In the genomic region with DNA sequence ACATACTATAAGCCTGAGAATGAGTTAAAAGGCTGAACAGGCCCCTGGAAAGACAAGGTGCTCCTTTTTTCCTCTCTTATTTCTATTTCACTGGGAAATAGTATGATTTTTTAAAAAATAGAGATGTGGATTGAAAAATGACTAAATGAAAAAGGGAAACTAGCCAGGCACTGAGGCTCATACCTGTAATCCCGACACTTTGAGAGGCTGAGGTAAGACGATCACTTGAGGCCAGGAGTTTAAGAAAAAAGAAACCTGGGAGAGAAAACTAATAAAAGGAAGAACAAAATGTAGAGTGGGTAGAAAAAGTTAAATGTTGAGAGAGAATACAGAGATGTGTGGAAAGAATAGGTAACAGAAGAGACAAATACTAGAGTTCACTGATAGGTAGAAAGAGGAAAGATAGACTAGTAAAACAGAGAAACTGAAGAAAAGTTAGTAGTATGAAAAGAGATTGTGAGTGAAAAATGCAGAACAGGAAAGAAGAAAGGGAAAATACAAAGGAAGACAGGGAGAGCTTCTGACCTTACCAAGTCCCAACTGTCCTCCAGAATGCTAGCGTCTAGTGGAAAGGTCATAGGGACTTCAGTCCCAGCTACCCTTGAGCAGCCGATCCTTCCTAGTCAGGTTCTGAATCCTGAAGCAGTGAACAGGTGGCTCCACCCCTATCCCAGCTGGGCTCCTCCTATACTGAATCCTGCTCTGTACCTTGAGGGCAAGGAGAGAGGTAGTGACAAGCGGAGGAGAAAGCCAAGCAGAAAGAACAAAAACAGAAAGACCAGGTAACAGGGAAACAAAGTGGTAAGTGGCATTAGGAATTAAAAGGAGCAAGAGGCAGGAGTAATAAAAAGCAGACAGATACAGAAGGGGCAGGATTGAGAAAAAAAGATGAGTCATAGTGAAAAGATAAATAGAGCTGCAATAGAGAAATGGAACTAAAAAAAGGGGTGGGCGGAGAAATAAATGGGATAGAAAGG, we compare ENCODE assay signal across 8 cellular contexts. TPM values are rescaled to one million over a fixed set of nuclear protein-coding genes. Genes with fewer than 3 reads are reported as not detected.
DNase-seq lines count a peak whose midpoint lies in the region; ATAC-seq, FAIRE-seq and TF ChIP-seq lines count a peak whose summit lies in the region.

No MANE protein-coding gene starts in this region.

- peak overlapping the region; percentile 6 for H2AK9ac ChIP-seq in IMR-90 (replicated peaks; ENCODE audit: low read depth, low read length, poor library complexity)

- peak overlapping the region in 1 of 2 experiments; percentile 22; a peak in 1 of 4 replicates for H4K8ac ChIP-seq in IMR-90 (ENCODE audit: low read depth in 2 of 2, low read length in 2 of 2)

- no peak overlapping the region for H3K27ac ChIP-seq in CD4-positive, CD25-positive, alpha-beta regulatory T cell (ENCODE audit: insufficient read depth, low read length, poor library complexity, severe bottlenecking)
- H3K27ac ChIP-seq in IMR-90 (ENCODE audit: insufficient read depth, low read length) (no peak overlapping the region), body of pancreas (no peak overlapping the region), HepG2 (ENCODE audit: extremely low read length, insufficient read depth, low read length) (no peak overlapping the region), ascending aorta (no peak overlapping the region)

- peak overlapping the region; percentile 49 to 96 (median 68) for H3K27ac Mint-ChIP-seq in CD4-positive, CD25-positive, alpha-beta regulatory T cell

- H3K4me2 ChIP-seq in IMR-90 (ENCODE audit: low read depth, low read length) (peak overlapping the region; percentile 92), HepG2 (ENCODE audit: low read depth, low read length) (no peak overlapping the region)

- peaks cover 0 to 5% of the 10 kb centered on the region in 2 experiments; a peak in 1 of 4 replicates for H3K79me1 ChIP-seq in IMR-90 (ENCODE audit: low read depth in 1 of 2, low read length in 2 of 2)

- H3K4me3 ChIP-seq in CD4-positive, CD25-positive, alpha-beta regulatory T cell (ENCODE audit: low read depth, low read length), result no peak overlapping the region
- H3K4me3 ChIP-seq in IMR-90 (ENCODE audit: insufficient read depth, low read depth, low read length) (no peak overlapping the region; the same call in 1 of the 2 replicates), body of pancreas (no peak overlapping the region), HepG2 (replicated peaks in 1 of 3; ENCODE audit: insufficient read depth in 1 of 3, low read depth in 2 of 3, low read length in 3 of 3) (no peak overlapping the region), ascending aorta (no peak overlapping the region)

- no peaks in the 10 kb centered on the region for H3K79me2 ChIP-seq in HepG2 (ENCODE audit: insufficient read depth, low read length)

- 73 to 100% methylated on average over 1 to 3 of the region's 6 CpGs for WGBS in IMR-90 (ENCODE audit: extremely low coverage in 2 of 2, insufficient read length in 1 of 2), 2 experiments
- WGBS in body of pancreas, 2 donors, result 46 to 61% methylated on average over 6 of the region's 6 CpGs
- 84% methylated on average over 6 of the region's 6 CpGs for WGBS in HepG2 (ENCODE audit: low lambda C conversion rate)

- H2BK5ac ChIP-seq in IMR-90 (ENCODE audit: low read depth, low read length, poor library complexity, severe bottlenecking), result no peak overlapping the region

- peaks cover 3% of the 10 kb centered on the region; the same call in 1 of the 2 replicates for H3K9me1 ChIP-seq in IMR-90 (ENCODE audit: insufficient read depth, low read length)

- H3K56ac ChIP-seq in IMR-90 (ENCODE audit: extremely low read depth, insufficient read depth, low read length), result no peak overlapping the region

- peak overlapping the region in 2 of 4 donors; percentile 27 to 68 for H3K4me3 Mint-ChIP-seq in CD4-positive, CD25-positive, alpha-beta regulatory T cell

- peak overlapping the region; percentile 65; the same call in 1 of the 2 replicates for H4K91ac ChIP-seq in IMR-90 (ENCODE audit: insufficient read depth, low read depth, low read length)

- DNase-seq in CD4-positive, CD25-positive, alpha-beta regulatory T cell, result no peak
- DNase-seq in IMR-90 (peak; percentile 46), body of pancreas (peak in 3 of 4 donors; percentile 31 to 65 (median 46)), HepG2 (ENCODE audit: low spot score) (no peak), 8988T (no peak), cerebellar cortex (ENCODE audit: low spot score) (no peak), NCI-H774 (lab: John Stamatoyannopoulos, UW) (no peak), ascending aorta (ENCODE audit: low spot score in 2 of 2) (no peak)

- peaks cover 2% of the 10 kb centered on the region for H3K36me3 Mint-ChIP-seq in CD4-positive, CD25-positive, alpha-beta regulatory T cell

- no peak overlapping the region for H3K23ac ChIP-seq in IMR-90 (ENCODE audit: low read depth, low read length)

- no peak for TF ChIP-seq EP300 in HepG2 (IDR thresholded peaks at IDR 0.05; ENCODE audit: low read depth in 2 of 2, low read length in 2 of 2)
- no peak for TF ChIP-seq EP300 in HepG2 (CRISPR knock-in tag; IDR thresholded peaks at IDR 0.05; ENCODE audit: borderline replicate concordance)

- peak overlapping the region; percentile 81 for H2AFZ ChIP-seq in IMR-90 (replicated peaks; ENCODE audit: low read length, poor library complexity)
- H2AFZ ChIP-seq in HepG2 (ENCODE audit: low read length), result no peak overlapping the region

- H3K4ac ChIP-seq in IMR-90 (ENCODE audit: low read depth, low read length), result peak overlapping the region; percentile 9; the same call in 1 of the 2 replicates

- H3K27me3 ChIP-seq in CD4-positive, CD25-positive, alpha-beta regulatory T cell (ENCODE audit: control insufficient read depth, insufficient read depth, low read length), result no peaks in the 10 kb centered on the region
- H3K27me3 ChIP-seq in IMR-90 (ENCODE audit: control insufficient read depth, insufficient read depth, low read length), result no peaks in the 10 kb centered on the region
- no peaks in the 10 kb centered on the region for H3K27me3 ChIP-seq in body of pancreas
- no peaks in the 10 kb centered on the region; a peak in 1 of 5 replicates for H3K27me3 ChIP-seq in HepG2 (ENCODE audit: control insufficient read depth in 1 of 2, insufficient read depth in 2 of 2, low read length in 2 of 2)
- H3K27me3 ChIP-seq in ascending aorta, result no peaks in the 10 kb centered on the region

- CTCF ChIA-PET in IMR-90 (lab: Yijun Ruan, JAX) (no interaction called here), HepG2 (lab: Yijun Ruan, JAX; ENCODE audit: low intra/inter-chr PET ratio, low total read pairs) (no interaction called here)

- H3K27me3 Mint-ChIP-seq in CD4-positive, CD25-positive, alpha-beta regulatory T cell, result peaks cover 4% of the 10 kb centered on the region

- peaks cover 29% of the 10 kb centered on the region for H3K4me1 ChIP-seq in CD4-positive, CD25-positive, alpha-beta regulatory T cell (ENCODE audit: control insufficient read depth, insufficient read depth, low read length, poor library complexity, severe bottlenecking)
- H3K4me1 ChIP-seq in IMR-90 (ENCODE audit: control insufficient read depth, insufficient read depth, low read length), result peaks cover 7% of the 10 kb centered on the region
- H3K4me1 ChIP-seq in body of pancreas, result peaks cover 9% of the 10 kb centered on the region
- H3K4me1 ChIP-seq in HepG2 (ENCODE audit: insufficient read depth, low read length), result peaks cover 14% of the 10 kb centered on the region
- peaks cover 0 to 16% of the 10 kb centered on the region in 2 donors for H3K4me1 ChIP-seq in ascending aorta

- peak overlapping the region; percentile 64; the same call in 1 of the 2 replicates for H2BK120ac ChIP-seq in IMR-90 (ENCODE audit: low read depth, low read length)

- peak overlapping the region; percentile 17; the same call in 1 of the 2 replicates for H3K18ac ChIP-seq in IMR-90 (ENCODE audit: low read depth, low read length)

- POLR2A ChIA-PET in IMR-90 (lab: Charles Lee; ENCODE audit: unreplicated experiment) (interaction anchor here (0.6 kb wide), 1 partner anchor 133 kb away, joined by 6 read pairs; no protein-coding TSS in a partner anchor), HepG2 (lab: Yijun Ruan, JAX) (interaction anchor here (1.2 kb wide), 1 partner anchor 8 kb away, joined by 7 read pairs; the partner anchor contains the start of genes ERP29 and TMEM116)

- intact Hi-C loops in IMR-90 (cut with micrococcal nuclease), result no loop called here
- intact Hi-C loops in body of pancreas (cut with DNase I), result no loop called here
- intact Hi-C loops in HepG2 (cut with micrococcal nuclease; ENCODE audit: unreplicated experiment), result no loop called here
- intact Hi-C loops in ascending aorta (cut with DNase I), result no loop called here

- BruUV-seq in IMR-90 (replicated peaks; lab: Mats Ljungman, UMichigan) (no TSS peak), HepG2 (replicated peaks; lab: Mats Ljungman, UMichigan) (no TSS peak)

- FAIRE-seq in HepG2 (lab: Jason Lieb, UNC), result no peak

- H3K9me3 Mint-ChIP-seq in CD4-positive, CD25-positive, alpha-beta regulatory T cell, result no peaks in the 10 kb centered on the region

- no peaks in the 10 kb centered on the region for H4K20me1 ChIP-seq in IMR-90 (ENCODE audit: insufficient read depth, low read length)
- H4K20me1 ChIP-seq in HepG2 (ENCODE audit: insufficient read depth, low read length), result no peaks in the 10 kb centered on the region

- peak overlapping the region; percentile 56; the same call in 2 of the 3 replicates for H2BK15ac ChIP-seq in IMR-90 (ENCODE audit: low read depth, low read length)

- H2BK20ac ChIP-seq in IMR-90 (ENCODE audit: low read depth, low read length), result peak overlapping the region; percentile 68

- H3K36me3 ChIP-seq in CD4-positive, CD25-positive, alpha-beta regulatory T cell (ENCODE audit: control insufficient read depth, insufficient read depth, low read length), result no peaks in the 10 kb centered on the region
- no peaks in the 10 kb centered on the region for H3K36me3 ChIP-seq in IMR-90 (ENCODE audit: control insufficient read depth, insufficient read depth, low read length)
- no peaks in the 10 kb centered on the region for H3K36me3 ChIP-seq in body of pancreas (replicated peaks in 1 of 2; ENCODE audit: insufficient read depth in 1 of 2, low read depth in 2 of 2)
- H3K36me3 ChIP-seq in HepG2 (replicated peaks in 1 of 2; ENCODE audit: control insufficient read depth in 1 of 2, insufficient read depth in 2 of 2, low read length in 2 of 2), result 0 out of 5 replicates have a peak, but pooled peaks cover 0 to 3% of the 10 kb centered on the region in 2 experiments
- peaks cover 0 to 9% of the 10 kb centered on the region in 2 donors for H3K36me3 ChIP-seq in ascending aorta

- in situ Hi-C loops in IMR-90 (cut with MboI; ENCODE audit: low sequenced_read_pairs), result no loop called here
- in situ Hi-C loops in HepG2 (cut with HindIII; ENCODE audit: extremely low pct_ligation_motif_present, low pct_unique_long_range_greater_than_20kb), result no loop called here

- no peak for ATAC-seq in CD4-positive, CD25-positive, alpha-beta regulatory T cell (ENCODE audit: low read depth in 2 of 2)
- ATAC-seq in IMR-90 (ENCODE audit: low read depth) (peak; percentile 63), body of pancreas (peak; percentile 71), HepG2 (peak; percentile 57)

- H3K9ac ChIP-seq in IMR-90 (ENCODE audit: low read depth, low read length) (0 out of 2 replicates have a peak overlapping the region, but pooled peaks have one; percentile 9), HepG2 (ENCODE audit: insufficient read depth, low read depth, low read length) (no peak overlapping the region)

- H3K9me3 ChIP-seq in CD4-positive, CD25-positive, alpha-beta regulatory T cell (ENCODE audit: control insufficient read depth in 2 of 2, low read length in 2 of 2), result no peaks in the 10 kb centered on the region
- H3K9me3 ChIP-seq in IMR-90 (ENCODE audit: control insufficient read depth, insufficient read depth, low read length), result no peaks in the 10 kb centered on the region
- H3K9me3 ChIP-seq in body of pancreas, result no peaks in the 10 kb centered on the region
- H3K9me3 ChIP-seq in HepG2 (ENCODE audit: low read length), result no peaks in the 10 kb centered on the region
- no peaks in the 10 kb centered on the region for H3K9me3 ChIP-seq in ascending aorta

- no peak overlapping the region for H3K14ac ChIP-seq in IMR-90 (replicated peaks; ENCODE audit: low read depth, low read length)

- dilution Hi-C loops in IMR-90 (cut with HindIII; ENCODE audit: low sequenced_read_pairs, unreplicated experiment), result no loop called here

- peak overlapping the region; percentile 89 for H2AK5ac ChIP-seq in IMR-90 (ENCODE audit: low read depth, low read length)

- H4K5ac ChIP-seq in IMR-90 (ENCODE audit: low read depth, low read length), result peak overlapping the region; percentile 27

- TF ChIP-seq POLR2A in IMR-90 (IDR thresholded peaks at IDR 0.05; ENCODE audit: low read depth, low read length), result no peak
- TF ChIP-seq POLR2A in body of pancreas (IDR thresholded peaks at IDR 0.05), result no peak
- TF ChIP-seq POLR2A in HepG2 (IDR thresholded peaks at IDR 0.05; ENCODE audit: insufficient read depth in 1 of 2, low read depth in 2 of 2, low read length in 2 of 2), result no peak

- TF ChIP-seq RAD21 in IMR-90 (IDR thresholded peaks at IDR 0.05; ENCODE audit: low read length) (no peak), HepG2 (CRISPR knock-in tag; IDR thresholded peaks at IDR 0.05) (no peak)

- H3K4me1 Mint-ChIP-seq in CD4-positive, CD25-positive, alpha-beta regulatory T cell, result peaks cover 41 to 73% (median 53%) of the 10 kb centered on the region in 4 donors

- no peak for TF ChIP-seq CTCF in IMR-90 (conservative IDR thresholded peaks at IDR 0.05; ENCODE audit: low read depth, low read length)
- TF ChIP-seq CTCF in body of pancreas (IDR thresholded peaks at IDR 0.05), result no peak
- no peak for TF ChIP-seq CTCF in HepG2 (CRISPR knock-in tag; IDR thresholded peaks at IDR 0.05)
- TF ChIP-seq CTCF in ascending aorta (IDR thresholded peaks at IDR 0.05), result no peak

RNA-seq across cellular contexts. Expression of gene TMEM116, which starts 7.3 kb away (rescaled TPM):
- total RNA-seq in CD4-positive, CD25-positive, alpha-beta regulatory T cell, result 20.2 TPM
- polyA plus RNA-seq in CD4-positive, CD25-positive, alpha-beta regulatory T cell, result 10 to 100 TPM; 25.2 to 38.4 (median 30.7) TPM
- total RNA-seq in IMR-90 (2012; rRNA removed) (4.7 and 8.4 TPM in 2 replicates), body of pancreas (1 to 10 TPM; 4.6 to 8.0 TPM), HepG2 (2016; rRNA removed; fragmentation: Illumina TruSeq; extraction: Trizol) (11.5 and 14.0 TPM in 2 replicates), ascending aorta (2.2 TPM)
- polyA plus RNA-seq in IMR-90 (2012; rRNA removed) (4.6 and 5.5 TPM in 2 replicates), HepG2 (2011; rRNA removed) (16.4 and 17.8 TPM in 2 replicates)
- polyA plus RNA-seq in IMR-90 (2012; cell fraction: cytosol; rRNA removed), result 3.4 and 3.8 TPM in 2 replicates
- polyA plus RNA-seq in IMR-90 (2012; cell fraction: nucleus; rRNA removed; ENCODE audit: low replicate concordance), result 2.9 and 8.4 TPM in 2 replicates
- 16.2 and 16.3 TPM in 2 replicates for total RNA-seq in HepG2 (2016; cell fraction: cytosol; rRNA removed; fragmentation: Illumina TruSeq; extraction: Trizol; ENCODE audit: low read depth)
- 11.3 and 12.0 TPM in 2 replicates for total RNA-seq in HepG2 (2016; cell fraction: insoluble cytoplasmic fraction; rRNA removed; fragmentation: Illumina TruSeq; extraction: Trizol)
- 19.0 and 19.7 TPM in 2 replicates for total RNA-seq in HepG2 (2016; cell fraction: membrane; rRNA removed; fragmentation: Illumina TruSeq; extraction: Trizol)
- 10.1 and 13.8 TPM in 2 replicates for total RNA-seq in HepG2 (2016; cell fraction: nucleus; rRNA removed; fragmentation: Illumina TruSeq; extraction: Trizol)
- polyA plus RNA-seq in HepG2 (2011; cell fraction: cytosol; rRNA removed), result 12.8 and 17.1 TPM in 2 replicates
- 11.8 and 11.9 TPM in 2 replicates for polyA plus RNA-seq in HepG2 (2011; cell fraction: nucleus; rRNA removed)
- 8.2 and 10.9 TPM in 2 replicates for polyA plus RNA-seq in HepG2 (2012)
- polyA plus RNA-seq in HepG2 (2016; cell fraction: cytosol; fragmentation: Illumina TruSeq; extraction: Trizol; ENCODE audit: low read depth), result 9.4 and 15.0 TPM in 2 replicates
- polyA plus RNA-seq in HepG2 (2016; cell fraction: insoluble cytoplasmic fraction; fragmentation: Illumina TruSeq; extraction: Trizol; ENCODE audit: low read depth), result 9.7 and 10.6 TPM in 2 replicates
- polyA plus RNA-seq in HepG2 (2016; cell fraction: membrane; fragmentation: Illumina TruSeq; extraction: Trizol; ENCODE audit: low read depth), result 14.4 and 15.5 TPM in 2 replicates
- polyA plus RNA-seq in HepG2 (2016; cell fraction: nucleus; fragmentation: Illumina TruSeq; extraction: Trizol; ENCODE audit: insufficient read depth, low read depth), result 14.6 and 15.5 TPM in 2 replicates
- 12.7 and 18.4 TPM in 2 replicates for polyA minus RNA-seq in HepG2 (2011; rRNA and poly(A)+ RNA removed; ENCODE audit: low replicate concordance)
- polyA minus RNA-seq in HepG2 (2011; cell fraction: cytosol; rRNA and poly(A)+ RNA removed), result 7.5 and 7.6 TPM in 2 replicates
- polyA minus RNA-seq in HepG2 (2011; cell fraction: nucleus; rRNA and poly(A)+ RNA removed), result 17.8 and 18.7 TPM in 2 replicates

RNA-seq across cellular contexts. Expression of gene ERP29, which starts 7.5 kb away (rescaled TPM):
- total RNA-seq in CD4-positive, CD25-positive, alpha-beta regulatory T cell, result 103 TPM
- 100 to 1,000 TPM; 188 to 218 (median 207) TPM for polyA plus RNA-seq in CD4-positive, CD25-positive, alpha-beta regulatory T cell
- 30.3 and 36.1 TPM in 2 replicates for total RNA-seq in IMR-90 (2012; rRNA removed)
- 82.2 and 98.8 TPM in 2 replicates for polyA plus RNA-seq in IMR-90 (2012; rRNA removed)
- 45.7 and 75.1 TPM in 2 replicates for polyA plus RNA-seq in IMR-90 (2012; cell fraction: cytosol; rRNA removed)
- 21.4 and 48.6 TPM in 2 replicates for polyA plus RNA-seq in IMR-90 (2012; cell fraction: nucleus; rRNA removed; ENCODE audit: low replicate concordance)
- 10 to 100 TPM; 42.5 to 50.8 TPM for total RNA-seq in body of pancreas
- 67.6 and 147 TPM in 2 replicates for total RNA-seq in HepG2 (2016; rRNA removed; fragmentation: Illumina TruSeq; extraction: Trizol)
- total RNA-seq in HepG2 (2016; cell fraction: cytosol; rRNA removed; fragmentation: Illumina TruSeq; extraction: Trizol; ENCODE audit: low read depth), result 27.5 and 33.1 TPM in 2 replicates
- total RNA-seq in HepG2 (2016; cell fraction: insoluble cytoplasmic fraction; rRNA removed; fragmentation: Illumina TruSeq; extraction: Trizol), result 65.3 and 155 TPM in 2 replicates
- total RNA-seq in HepG2 (2016; cell fraction: membrane; rRNA removed; fragmentation: Illumina TruSeq; extraction: Trizol), result 54.7 and 62.6 TPM in 2 replicates
- total RNA-seq in HepG2 (2016; cell fraction: nucleus; rRNA removed; fragmentation: Illumina TruSeq; extraction: Trizol), result 94.1 and 104 TPM in 2 replicates
- polyA plus RNA-seq in HepG2 (2011; rRNA removed), result 111 and 120 TPM in 2 replicates
- polyA plus RNA-seq in HepG2 (2011; cell fraction: cytosol; rRNA removed), result 108 and 114 TPM in 2 replicates
- 34.4 and 41.3 TPM in 2 replicates for polyA plus RNA-seq in HepG2 (2011; cell fraction: nucleus; rRNA removed)
- polyA plus RNA-seq in HepG2 (2012), result 141 and 166 TPM in 2 replicates
- 43.0 and 45.1 TPM in 2 replicates for polyA plus RNA-seq in HepG2 (2016; cell fraction: cytosol; fragmentation: Illumina TruSeq; extraction: Trizol; ENCODE audit: low read depth)
- polyA plus RNA-seq in HepG2 (2016; cell fraction: insoluble cytoplasmic fraction; fragmentation: Illumina TruSeq; extraction: Trizol; ENCODE audit: low read depth), result 89.3 and 89.8 TPM in 2 replicates
- polyA plus RNA-seq in HepG2 (2016; cell fraction: membrane; fragmentation: Illumina TruSeq; extraction: Trizol; ENCODE audit: low read depth), result 67.3 and 70.7 TPM in 2 replicates
- 224 and 238 TPM in 2 replicates for polyA plus RNA-seq in HepG2 (2016; cell fraction: nucleus; fragmentation: Illumina TruSeq; extraction: Trizol; ENCODE audit: insufficient read depth, low read depth)
- polyA minus RNA-seq in HepG2 (2011; rRNA and poly(A)+ RNA removed; ENCODE audit: low replicate concordance), result 45.4 and 67.6 TPM in 2 replicates
- polyA minus RNA-seq in HepG2 (2011; cell fraction: cytosol; rRNA and poly(A)+ RNA removed), result 45.6 and 46.9 TPM in 2 replicates
- 25.5 and 27.4 TPM in 2 replicates for polyA minus RNA-seq in HepG2 (2011; cell fraction: nucleus; rRNA and poly(A)+ RNA removed)
- 21.6 TPM for total RNA-seq in ascending aorta

Comparison
In these comparisons a context has a peak if more than half of its experiments do, and no peak if none do; other contexts are left out.
1. ATAC-seq: peak in IMR-90 (single experiment), body of pancreas (single experiment) and HepG2 (single experiment); none in CD4-positive, CD25-positive, alpha-beta regulatory T cell (0 of 2).
2. DNase-seq: peak in IMR-90 (single experiment) and body of pancreas (3 of 4); none in CD4-positive, CD25-positive, alpha-beta regulatory T cell (0 of 3), HepG2 (single experiment), 8988T (single experiment), cerebellar cortex (single experiment), NCI-H774 (single experiment) and ascending aorta (0 of 2).